ENCODE assay signal across 1 cellular context in genomic region chr1:36224537-36225297, GRCh38.
TF ChIP-seq lines count a peak whose summit lies in the region.

No MANE protein-coding gene starts in this region.

TF ChIP-seq in GM12878, 131 proteins besides CTCF, POLR2A, EP300 and RAD21 (continues in another document):
- peak; percentile 4; the same call in 1 of the 2 replicates for TF ChIP-seq PAX5 (IDR thresholded peaks at IDR 0.05; ENCODE audit: borderline replicate concordance, low read depth, low read length)
- no peak for TF ChIP-seq KAT2A (conservative IDR thresholded peaks at IDR 0.05; ENCODE audit: control insufficient read depth, low read depth, low read length)
- TF ChIP-seq SUZ12 (IDR thresholded peaks at IDR 0.05; ENCODE audit: unreplicated experiment), result no peak
- TF ChIP-seq ZNF24 (IDR thresholded peaks at IDR 0.05), result no peak
- TF ChIP-seq CUX1 (IDR thresholded peaks at IDR 0.05; ENCODE audit: insufficient replicate concordance, low read depth, low read length), result no peak
- no peak for TF ChIP-seq ASH2L (IDR thresholded peaks at IDR 0.05; ENCODE audit: borderline replicate concordance, low read depth)
- TF ChIP-seq, protein P1, sequence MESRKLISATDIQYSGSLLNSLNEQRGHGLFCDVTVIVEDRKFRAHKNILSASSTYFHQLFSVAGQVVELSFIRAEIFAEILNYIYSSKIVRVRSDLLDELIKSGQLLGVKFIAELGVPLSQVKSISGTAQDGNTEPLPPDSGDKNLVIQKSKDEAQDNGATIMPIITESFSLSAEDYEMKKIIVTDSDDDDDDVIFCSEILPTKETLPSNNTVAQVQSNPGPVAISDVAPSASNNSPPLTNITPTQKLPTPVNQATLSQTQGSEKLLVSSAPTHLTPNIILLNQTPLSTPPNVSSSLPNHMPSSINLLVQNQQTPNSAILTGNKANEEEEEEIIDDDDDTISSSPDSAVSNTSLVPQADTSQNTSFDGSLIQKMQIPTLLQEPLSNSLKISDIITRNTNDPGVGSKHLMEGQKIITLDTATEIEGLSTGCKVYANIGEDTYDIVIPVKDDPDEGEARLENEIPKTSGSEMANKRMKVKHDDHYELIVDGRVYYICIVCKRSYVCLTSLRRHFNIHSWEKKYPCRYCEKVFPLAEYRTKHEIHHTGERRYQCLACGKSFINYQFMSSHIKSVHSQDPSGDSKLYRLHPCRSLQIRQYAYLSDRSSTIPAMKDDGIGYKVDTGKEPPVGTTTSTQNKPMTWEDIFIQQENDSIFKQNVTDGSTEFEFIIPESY (IDR thresholded peaks at IDR 0.05), result no peak
- TF ChIP-seq KLF5 (IDR thresholded peaks at IDR 0.05; ENCODE audit: partially characterized antibody), result no peak
- no peak for TF ChIP-seq DPF2 (IDR thresholded peaks at IDR 0.05)
- TF ChIP-seq, protein P2, sequence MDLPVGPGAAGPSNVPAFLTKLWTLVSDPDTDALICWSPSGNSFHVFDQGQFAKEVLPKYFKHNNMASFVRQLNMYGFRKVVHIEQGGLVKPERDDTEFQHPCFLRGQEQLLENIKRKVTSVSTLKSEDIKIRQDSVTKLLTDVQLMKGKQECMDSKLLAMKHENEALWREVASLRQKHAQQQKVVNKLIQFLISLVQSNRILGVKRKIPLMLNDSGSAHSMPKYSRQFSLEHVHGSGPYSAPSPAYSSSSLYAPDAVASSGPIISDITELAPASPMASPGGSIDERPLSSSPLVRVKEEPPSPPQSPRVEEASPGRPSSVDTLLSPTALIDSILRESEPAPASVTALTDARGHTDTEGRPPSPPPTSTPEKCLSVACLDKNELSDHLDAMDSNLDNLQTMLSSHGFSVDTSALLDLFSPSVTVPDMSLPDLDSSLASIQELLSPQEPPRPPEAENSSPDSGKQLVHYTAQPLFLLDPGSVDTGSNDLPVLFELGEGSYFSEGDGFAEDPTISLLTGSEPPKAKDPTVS (IDR thresholded peaks at IDR 0.05; ENCODE audit: low read depth, low read length), result no peak
- TF ChIP-seq PKNOX1 (IDR thresholded peaks at IDR 0.05), result peak; percentile 91
- TF ChIP-seq HDAC2 (IDR thresholded peaks at IDR 0.05), result no peak
- no peak for TF ChIP-seq GATAD2B (conservative IDR thresholded peaks at IDR 0.05; ENCODE audit: low read depth)
- TF ChIP-seq STAT1 (conservative IDR thresholded peaks at IDR 0.05), result no peak
- no peak for TF ChIP-seq ZNF622 (IDR thresholded peaks at IDR 0.05)
- TF ChIP-seq, protein P3, sequence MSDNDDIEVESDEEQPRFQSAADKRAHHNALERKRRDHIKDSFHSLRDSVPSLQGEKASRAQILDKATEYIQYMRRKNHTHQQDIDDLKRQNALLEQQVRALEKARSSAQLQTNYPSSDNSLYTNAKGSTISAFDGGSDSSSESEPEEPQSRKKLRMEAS (IDR thresholded peaks at IDR 0.05; ENCODE audit: low read depth, low read length), result no peak
- no peak for TF ChIP-seq RBBP5 (conservative IDR thresholded peaks at IDR 0.05)
- no peak for TF ChIP-seq BMI1 (IDR thresholded peaks at IDR 0.05; ENCODE audit: borderline replicate concordance)
- no peak for TF ChIP-seq ZNF384 (IDR thresholded peaks at IDR 0.05; ENCODE audit: borderline replicate concordance, low read depth, low read length)
- TF ChIP-seq, protein P4, sequence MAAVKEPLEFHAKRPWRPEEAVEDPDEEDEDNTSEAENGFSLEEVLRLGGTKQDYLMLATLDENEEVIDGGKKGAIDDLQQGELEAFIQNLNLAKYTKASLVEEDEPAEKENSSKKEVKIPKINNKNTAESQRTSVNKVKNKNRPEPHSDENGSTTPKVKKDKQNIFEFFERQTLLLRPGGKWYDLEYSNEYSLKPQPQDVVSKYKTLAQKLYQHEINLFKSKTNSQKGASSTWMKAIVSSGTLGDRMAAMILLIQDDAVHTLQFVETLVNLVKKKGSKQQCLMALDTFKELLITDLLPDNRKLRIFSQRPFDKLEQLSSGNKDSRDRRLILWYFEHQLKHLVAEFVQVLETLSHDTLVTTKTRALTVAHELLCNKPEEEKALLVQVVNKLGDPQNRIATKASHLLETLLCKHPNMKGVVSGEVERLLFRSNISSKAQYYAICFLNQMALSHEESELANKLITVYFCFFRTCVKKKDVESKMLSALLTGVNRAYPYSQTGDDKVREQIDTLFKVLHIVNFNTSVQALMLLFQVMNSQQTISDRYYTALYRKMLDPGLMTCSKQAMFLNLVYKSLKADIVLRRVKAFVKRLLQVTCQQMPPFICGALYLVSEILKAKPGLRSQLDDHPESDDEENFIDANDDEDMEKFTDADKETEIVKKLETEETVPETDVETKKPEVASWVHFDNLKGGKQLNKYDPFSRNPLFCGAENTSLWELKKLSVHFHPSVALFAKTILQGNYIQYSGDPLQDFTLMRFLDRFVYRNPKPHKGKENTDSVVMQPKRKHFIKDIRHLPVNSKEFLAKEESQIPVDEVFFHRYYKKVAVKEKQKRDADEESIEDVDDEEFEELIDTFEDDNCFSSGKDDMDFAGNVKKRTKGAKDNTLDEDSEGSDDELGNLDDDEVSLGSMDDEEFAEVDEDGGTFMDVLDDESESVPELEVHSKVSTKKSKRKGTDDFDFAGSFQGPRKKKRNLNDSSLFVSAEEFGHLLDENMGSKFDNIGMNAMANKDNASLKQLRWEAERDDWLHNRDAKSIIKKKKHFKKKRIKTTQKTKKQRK (IDR thresholded peaks at IDR 0.05; ENCODE audit: low read depth, low read length), result no peak
- no peak; the same call in none of the 2 replicates for TF ChIP-seq POLR2AphosphoS2 (IDR thresholded peaks at IDR 0.05; ENCODE audit: low read depth, low read length)
- TF ChIP-seq SP1 (IDR thresholded peaks at IDR 0.05; ENCODE audit: low read depth, low read length), result peak; percentile 46
- TF ChIP-seq MYB (IDR thresholded peaks at IDR 0.05; ENCODE audit: borderline replicate concordance, low read depth, low read length), result no peak
- TF ChIP-seq NFXL1 (IDR thresholded peaks at IDR 0.05; ENCODE audit: borderline replicate concordance), result no peak
- peak; percentile 46; the same call in 1 of the 2 replicates for TF ChIP-seq POLR2AphosphoS5 (IDR thresholded peaks at IDR 0.05; ENCODE audit: low read length)
- no peak for TF ChIP-seq TARDBP (IDR thresholded peaks at IDR 0.05; ENCODE audit: borderline replicate concordance)
- TF ChIP-seq WRNIP1 (IDR thresholded peaks at IDR 0.05; ENCODE audit: borderline replicate concordance, low read depth, low read length), result no peak
- TF ChIP-seq SKIL (IDR thresholded peaks at IDR 0.05; ENCODE audit: low read depth, poor library complexity, severe bottlenecking), result peak; percentile 35
- TF ChIP-seq REST (IDR thresholded peaks at IDR 0.05; ENCODE audit: low read depth, low read length), result no peak
- no peak for TF ChIP-seq CHD2 (IDR thresholded peaks at IDR 0.05; ENCODE audit: borderline replicate concordance, low read depth, low read length)
- TF ChIP-seq YY1 (IDR thresholded peaks at IDR 0.05; ENCODE audit: low read depth, low read length), result no peak; the same call in 1 of the 2 replicates
- TF ChIP-seq, protein P5, sequence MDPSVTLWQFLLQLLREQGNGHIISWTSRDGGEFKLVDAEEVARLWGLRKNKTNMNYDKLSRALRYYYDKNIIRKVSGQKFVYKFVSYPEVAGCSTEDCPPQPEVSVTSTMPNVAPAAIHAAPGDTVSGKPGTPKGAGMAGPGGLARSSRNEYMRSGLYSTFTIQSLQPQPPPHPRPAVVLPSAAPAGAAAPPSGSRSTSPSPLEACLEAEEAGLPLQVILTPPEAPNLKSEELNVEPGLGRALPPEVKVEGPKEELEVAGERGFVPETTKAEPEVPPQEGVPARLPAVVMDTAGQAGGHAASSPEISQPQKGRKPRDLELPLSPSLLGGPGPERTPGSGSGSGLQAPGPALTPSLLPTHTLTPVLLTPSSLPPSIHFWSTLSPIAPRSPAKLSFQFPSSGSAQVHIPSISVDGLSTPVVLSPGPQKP (IDR thresholded peaks at IDR 0.05; ENCODE audit: low read depth, low read length), result no peak
